29 cellular contexts compared by ENCODE assay signal in genomic region chr14:100429537-100429936, GRCh38.
"Had no signal": no experiment of that assay in that cellular context is flagged by ENCODE, and none has a peak within 500 bp of the region (broad histone marks: within the 10 kb centered on the region; RNA-seq: fewer than 3 reads in every experiment).

No MANE protein-coding gene starts in this region.

- DNase-seq: activated CD4-positive, alpha-beta memory T cell treated with anti-CD3 and anti-CD28 coated beads, Interleukin-2, amount 10 ng/mL, durations not matched to agents 7 days and 5 days; activated CD4-positive, alpha-beta T cell treated with anti-CD3 and anti-CD28 coated beads, Interleukin-2, amount 10 ng/mL, durations not matched to agents 7 days and 5 days; activated CD4-positive, CD25-positive, alpha-beta regulatory T cell treated with anti-CD3 and anti-CD28 coated beads, Interleukin-2, amount 50 U/mL, for 72 hours; activated CD8-positive, alpha-beta memory T cell treated with anti-CD3 and anti-CD28 coated beads, Interleukin-2, amount 50 U/mL, for 48 hours; activated naive CD4-positive, alpha-beta T cell treated with Interleukin-2 at 50 U/mL for 16 hours; activated T-cell treated with anti-CD3 and anti-CD28 coated beads, Interleukin-2, amount 50 U/mL, for 4 hours; effector CD8-positive, alpha-beta T cell; esophagus squamous epithelium; left cardiac atrium; stimulated activated CD4-positive, alpha-beta T cell treated with anti-CD3 and anti-CD28 coated beads, Interleukin-2, amount 100 ng/mL, for 48 hours; stimulated activated naive CD8-positive, alpha-beta T cell treated with anti-CD3 and anti-CD28 coated beads, Interleukin-15, Interleukin-2, amounts not matched to agents 100 U/mL and 50 U/mL, for 24 hours; SW 1271; T-helper 17 cell; T1000; testis; trophoblast cell; WERI-Rb-1 had no signal

- H3K27ac ChIP-seq: epithelial cell of prostate, esophagus squamous epithelium, prostate gland, testis, WERI-Rb-1 had no signal

- H3K36me3 ChIP-seq: esophagus squamous epithelium, prostate gland, WERI-Rb-1 had no signal

- H3K4me3 ChIP-seq: esophagus squamous epithelium, prostate gland, testis had no signal

- H3K9me3 ChIP-seq: esophagus squamous epithelium, prostate gland, testis had no signal

- FAIRE-seq: bronchial epithelial cell, colon, endometrium, frontal cortex, keratinocyte, urothelium cell line had no signal

- H3K9me3 Mint-ChIP-seq: activated CD4-positive, alpha-beta memory T cell treated with anti-CD3 and anti-CD28 coated beads, Interleukin-2, amount 10 ng/mL, durations not matched to agents 7 days and 5 days; activated CD4-positive, alpha-beta T cell treated with anti-CD3 and anti-CD28 coated beads, Interleukin-2, amount 10 ng/mL, durations not matched to agents 7 days and 5 days; activated T-cell treated with anti-CD3 and anti-CD28 coated beads, Interleukin-2, amount 50 U/mL, for 4 hours; activated T-helper 2 cell treated with anti-CD3 and anti-CD28 coated beads, Interferon-gamma antibody, Interleukin-2, Interleukin-4, amounts not matched to agents 10 μg/mL and 5 μg/mL and 100 μg/mL, durations not matched to agents 14 hours and 24 hours and 36 hours; memory B cell; natural killer cell treated with Interleukin-12 subunit alpha and Interleukin-12 subunit beta and Interleukin-15 and Interleukin-18, amount 100 ng/mL, for 72 hours had no signal

- H3K4me1 ChIP-seq: prostate gland, testis had no signal

- H3K4me3 Mint-ChIP-seq: activated CD4-positive, alpha-beta memory T cell treated with anti-CD3 and anti-CD28 coated beads, Interleukin-2, amount 10 ng/mL, durations not matched to agents 7 days and 5 days; activated CD4-positive, alpha-beta T cell treated with anti-CD3 and anti-CD28 coated beads, Interleukin-2, amount 10 ng/mL, durations not matched to agents 7 days and 5 days; activated naive CD8-positive, alpha-beta T cell; activated T-cell treated with anti-CD3 and anti-CD28 coated beads, Interleukin-2, amount 50 U/mL, for 4 hours; memory B cell; T-helper 17 cell had no signal

- H3K27me3 Mint-ChIP-seq: activated CD4-positive, alpha-beta memory T cell treated with anti-CD3 and anti-CD28 coated beads, Interleukin-2, amount 10 ng/mL, durations not matched to agents 7 days and 5 days; activated CD4-positive, alpha-beta T cell treated with anti-CD3 and anti-CD28 coated beads, Interleukin-2, amount 10 ng/mL, durations not matched to agents 7 days and 5 days; activated naive CD8-positive, alpha-beta T cell; memory B cell; natural killer cell treated with Interleukin-12 subunit alpha and Interleukin-12 subunit beta and Interleukin-15 and Interleukin-18, amount 100 ng/mL, for 72 hours; T-helper 17 cell had no signal

- H3K27me3 ChIP-seq: esophagus squamous epithelium, testis had no signal

- H3K36me3 Mint-ChIP-seq: natural killer cell treated with Interleukin-12 subunit alpha and Interleukin-12 subunit beta and Interleukin-15 and Interleukin-18, amount 100 ng/mL, for 72 hours had no signal

- ATAC-seq: activated T-cell treated with anti-CD3 and anti-CD28 coated beads, Interleukin-2, amount 50 U/mL, for 4 hours; left cardiac atrium; T-helper 17 cell had no signal

- H3K27ac Mint-ChIP-seq: activated CD4-positive, alpha-beta memory T cell treated with anti-CD3 and anti-CD28 coated beads, Interleukin-2, amount 10 ng/mL, durations not matched to agents 7 days and 5 days; activated CD4-positive, alpha-beta T cell treated with anti-CD3 and anti-CD28 coated beads, Interleukin-2, amount 10 ng/mL, durations not matched to agents 7 days and 5 days; activated naive CD8-positive, alpha-beta T cell; activated T-helper 2 cell treated with anti-CD3 and anti-CD28 coated beads, Interferon-gamma antibody, Interleukin-2, Interleukin-4, amounts not matched to agents 10 μg/mL and 5 μg/mL and 100 μg/mL, durations not matched to agents 14 hours and 24 hours and 36 hours; memory B cell; T-helper 17 cell had no signal
